In the genomic region with DNA sequence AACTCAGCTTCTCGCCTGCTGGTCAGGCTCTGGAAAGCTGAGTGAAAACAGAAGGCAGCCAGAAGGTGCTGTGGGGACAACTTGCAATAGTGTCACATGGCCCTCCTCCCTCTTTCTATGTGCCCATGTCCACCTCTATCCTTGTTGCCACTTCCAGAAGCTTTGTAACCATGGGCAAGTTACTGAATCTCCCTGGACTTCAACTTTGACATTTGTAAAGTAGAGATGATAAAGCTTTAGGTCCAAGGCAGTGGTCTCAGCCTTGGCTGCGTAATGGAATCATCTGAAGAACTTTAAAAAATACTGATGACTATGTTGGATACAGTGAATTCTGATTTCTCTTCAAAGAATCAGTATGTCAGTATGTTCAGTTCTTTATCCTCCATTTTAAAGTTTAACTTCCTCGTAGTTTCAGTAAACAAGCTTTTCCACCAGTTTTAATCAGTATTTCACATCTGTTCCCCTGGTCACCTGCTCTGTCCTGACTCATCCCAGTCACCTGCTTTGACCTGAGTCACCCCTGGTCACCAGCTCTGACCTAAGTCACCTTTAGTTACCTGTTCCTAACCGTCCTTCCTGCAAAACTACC, we compare ENCODE assay signal across 1 cellular context.
TF ChIP-seq lines count a peak whose summit lies in the region.

No MANE protein-coding gene starts in this region.

TF ChIP-seq in K562, 482 proteins besides CTCF, POLR2A, EP300 and RAD21 (continued from another document and continues in another):
- TF ChIP-seq CUX1 (CRISPR knock-in tag; IDR thresholded peaks at IDR 0.05) (no peak), MBD1 (CRISPR knock-in tag; IDR thresholded peaks at IDR 0.05) (no peak), ZNF41 (CRISPR knock-in tag; conservative IDR thresholded peaks at IDR 0.05) (no peak), HMGN3 (IDR thresholded peaks at IDR 0.05; ENCODE audit: borderline replicate concordance, extremely low read depth, insufficient read length, low read depth, low read length) (no peak), NR2F6 (CRISPR knock-in tag; IDR thresholded peaks at IDR 0.05) (no peak), MNT (conservative IDR thresholded peaks at IDR 0.05) (peak in 1 of 2 experiments; percentile 25; a peak in 1 of 4 replicates), ZNF696 (CRISPR knock-in tag; conservative IDR thresholded peaks at IDR 0.05) (no peak), TAL1 (IDR thresholded peaks at IDR 0.05) (peak; percentile 65), ZNF232 (CRISPR knock-in tag; IDR thresholded peaks at IDR 0.05) (no peak), ZNF584 (CRISPR knock-in tag; IDR thresholded peaks at IDR 0.05; ENCODE audit: low read depth) (0 out of 2 replicates have a peak, but pooled peaks have one; percentile 23), SNAPC5 (CRISPR knock-in tag; IDR thresholded peaks at IDR 0.05) (no peak), SMC3 (conservative IDR thresholded peaks at IDR 0.05; ENCODE audit: insufficient read depth, low read depth, low read length) (no peak), NRF1 (conservative IDR thresholded peaks at IDR 0.05 in 1 of 2, IDR thresholded peaks at IDR 0.05 in 1 of 2) (no peak), ZNF449 (CRISPR knock-in tag; IDR thresholded peaks at IDR 0.05) (no peak), MIER1 (IDR thresholded peaks at IDR 0.05; ENCODE audit: low read depth) (no peak), E4F1 (CRISPR knock-in tag; IDR thresholded peaks at IDR 0.05; ENCODE audit: borderline replicate concordance) (no peak), ZNF124 (CRISPR knock-in tag; IDR thresholded peaks at IDR 0.05) (no peak), ZNF280A (IDR thresholded peaks at IDR 0.05; ENCODE audit: low read depth, partially characterized antibody) (no peak), PHTF2 (CRISPR knock-in tag; IDR thresholded peaks at IDR 0.05) (no peak), SMAD1 (IDR thresholded peaks at IDR 0.05; ENCODE audit: low read depth, low read length, partially characterized antibody) (no peak), MLX (CRISPR knock-in tag; conservative IDR thresholded peaks at IDR 0.05) (no peak)
- TF ChIP-seq, protein P1, sequence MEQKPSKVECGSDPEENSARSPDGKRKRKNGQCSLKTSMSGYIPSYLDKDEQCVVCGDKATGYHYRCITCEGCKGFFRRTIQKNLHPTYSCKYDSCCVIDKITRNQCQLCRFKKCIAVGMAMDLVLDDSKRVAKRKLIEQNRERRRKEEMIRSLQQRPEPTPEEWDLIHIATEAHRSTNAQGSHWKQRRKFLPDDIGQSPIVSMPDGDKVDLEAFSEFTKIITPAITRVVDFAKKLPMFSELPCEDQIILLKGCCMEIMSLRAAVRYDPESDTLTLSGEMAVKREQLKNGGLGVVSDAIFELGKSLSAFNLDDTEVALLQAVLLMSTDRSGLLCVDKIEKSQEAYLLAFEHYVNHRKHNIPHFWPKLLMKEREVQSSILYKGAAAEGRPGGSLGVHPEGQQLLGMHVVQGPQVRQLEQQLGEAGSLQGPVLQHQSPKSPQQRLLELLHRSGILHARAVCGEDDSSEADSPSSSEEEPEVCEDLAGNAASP (IDR thresholded peaks at IDR 0.05) = no peak; the same call in 1 of the 2 replicates
- TF ChIP-seq, protein P2, sequence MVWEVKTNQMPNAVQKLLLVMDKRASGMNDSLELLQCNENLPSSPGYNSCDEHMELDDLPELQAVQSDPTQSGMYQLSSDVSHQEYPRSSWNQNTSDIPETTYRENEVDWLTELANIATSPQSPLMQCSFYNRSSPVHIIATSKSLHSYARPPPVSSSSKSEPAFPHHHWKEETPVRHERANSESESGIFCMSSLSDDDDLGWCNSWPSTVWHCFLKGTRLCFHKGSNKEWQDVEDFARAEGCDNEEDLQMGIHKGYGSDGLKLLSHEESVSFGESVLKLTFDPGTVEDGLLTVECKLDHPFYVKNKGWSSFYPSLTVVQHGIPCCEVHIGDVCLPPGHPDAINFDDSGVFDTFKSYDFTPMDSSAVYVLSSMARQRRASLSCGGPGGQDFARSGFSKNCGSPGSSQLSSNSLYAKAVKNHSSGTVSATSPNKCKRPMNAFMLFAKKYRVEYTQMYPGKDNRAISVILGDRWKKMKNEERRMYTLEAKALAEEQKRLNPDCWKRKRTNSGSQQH (CRISPR knock-in tag; IDR thresholded peaks at IDR 0.05) = no peak
- TF ChIP-seq, protein P3, sequence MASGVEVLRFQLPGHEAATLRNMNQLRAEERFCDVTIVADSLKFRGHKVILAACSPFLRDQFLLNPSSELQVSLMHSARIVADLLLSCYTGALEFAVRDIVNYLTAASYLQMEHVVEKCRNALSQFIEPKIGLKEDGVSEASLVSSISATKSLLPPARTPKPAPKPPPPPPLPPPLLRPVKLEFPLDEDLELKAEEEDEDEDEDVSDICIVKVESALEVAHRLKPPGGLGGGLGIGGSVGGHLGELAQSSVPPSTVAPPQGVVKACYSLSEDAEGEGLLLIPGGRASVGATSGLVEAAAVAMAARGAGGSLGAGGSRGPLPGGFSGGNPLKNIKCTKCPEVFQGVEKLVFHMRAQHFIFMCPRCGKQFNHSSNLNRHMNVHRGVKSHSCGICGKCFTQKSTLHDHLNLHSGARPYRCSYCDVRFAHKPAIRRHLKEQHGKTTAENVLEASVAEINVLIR (CRISPR knock-in tag; IDR thresholded peaks at IDR 0.05) = no peak
- TF ChIP-seq, protein P4, sequence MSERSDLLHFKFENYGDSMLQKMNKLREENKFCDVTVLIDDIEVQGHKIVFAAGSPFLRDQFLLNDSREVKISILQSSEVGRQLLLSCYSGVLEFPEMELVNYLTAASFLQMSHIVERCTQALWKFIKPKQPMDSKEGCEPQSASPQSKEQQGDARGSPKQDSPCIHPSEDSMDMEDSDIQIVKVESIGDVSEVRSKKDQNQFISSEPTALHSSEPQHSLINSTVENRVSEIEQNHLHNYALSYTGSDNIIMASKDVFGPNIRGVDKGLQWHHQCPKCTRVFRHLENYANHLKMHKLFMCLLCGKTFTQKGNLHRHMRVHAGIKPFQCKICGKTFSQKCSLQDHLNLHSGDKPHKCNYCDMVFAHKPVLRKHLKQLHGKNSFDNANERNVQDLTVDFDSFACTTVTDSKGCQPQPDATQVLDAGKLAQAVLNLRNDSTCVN (CRISPR knock-in tag; IDR thresholded peaks at IDR 0.05) = no peak
- TF ChIP-seq, protein P5, sequence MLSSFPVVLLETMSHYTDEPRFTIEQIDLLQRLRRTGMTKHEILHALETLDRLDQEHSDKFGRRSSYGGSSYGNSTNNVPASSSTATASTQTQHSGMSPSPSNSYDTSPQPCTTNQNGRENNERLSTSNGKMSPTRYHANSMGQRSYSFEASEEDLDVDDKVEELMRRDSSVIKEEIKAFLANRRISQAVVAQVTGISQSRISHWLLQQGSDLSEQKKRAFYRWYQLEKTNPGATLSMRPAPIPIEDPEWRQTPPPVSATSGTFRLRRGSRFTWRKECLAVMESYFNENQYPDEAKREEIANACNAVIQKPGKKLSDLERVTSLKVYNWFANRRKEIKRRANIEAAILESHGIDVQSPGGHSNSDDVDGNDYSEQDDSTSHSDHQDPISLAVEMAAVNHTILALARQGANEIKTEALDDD (IDR thresholded peaks at IDR 0.05) = peak; percentile 86
